Comparison of ENCODE assay signal across 4 cellular contexts in genomic region chr11:91691872-91692271, GRCh38.
"Had no signal": no experiment of that assay in that cellular context is flagged by ENCODE, and none has a peak within 500 bp of the region (broad histone marks: within the 10 kb centered on the region; RNA-seq: fewer than 3 reads in every experiment).

No MANE protein-coding gene starts in this region.

- ATAC-seq: GM23338 had no signal

- DNase-seq: H9, HCEC 1CT, IMR-90 had no signal

- H3K4me3 ChIP-seq: GM23338 had no signal
